8 cellular contexts compared by ENCODE assay signal in genomic region chr1:235648954-235649721, GRCh38. TPM values are rescaled to one million over a fixed set of nuclear protein-coding genes. Genes with fewer than 3 reads are reported as not detected.
DNase-seq lines count a peak whose midpoint lies in the region; ATAC-seq and TF ChIP-seq lines count a peak whose summit lies in the region.

No MANE protein-coding gene starts in this region.

- H3K9me3 Mint-ChIP-seq in CD8-positive, alpha-beta memory T cell, result peaks cover 4 to 11% (median 8%) of the 10 kb centered on the region in 5 donors
- H3K9me3 Mint-ChIP-seq in activated CD8-positive, alpha-beta T cell treated with anti-CD3 and anti-CD28 coated beads, Interleukin-2, amount 10 ng/mL, durations not matched to agents 7 days and 5 days (ENCODE audit: insufficient read depth), result no peaks in the 10 kb centered on the region
- peaks cover 0 to 2% of the 10 kb centered on the region in 2 donors for H3K9me3 Mint-ChIP-seq in effector memory CD8-positive, alpha-beta T cell
- no peaks in the 10 kb centered on the region for H3K9me3 Mint-ChIP-seq in mesothelial cell of epicardium
- peaks cover 0 to 3% of the 10 kb centered on the region in 2 donors for H3K9me3 Mint-ChIP-seq in stimulated activated naive B cell treated with anti-CD40 and anti-IgM and Interleukin-4, amounts not matched to agents 10 μg/mL and 1 μg/mL and 100 μg/mL, for 72 hours

- no peaks in the 10 kb centered on the region for H3K36me3 ChIP-seq in CD8-positive, alpha-beta memory T cell (ENCODE audit: insufficient read depth, low read length)

- TF ChIP-seq CTCF in mesothelial cell of epicardium (IDR thresholded peaks at IDR 0.05; ENCODE audit: unreplicated experiment), result no peak

- H3K4me1 ChIP-seq in CD8-positive, alpha-beta memory T cell (ENCODE audit: insufficient read depth, low read length), result peaks cover 14% of the 10 kb centered on the region

- POLR2A ChIA-PET in CD8-positive, alpha-beta memory T cell (lab: Charles Lee), result no interaction called here
- POLR2A ChIA-PET in activated CD8-positive, alpha-beta T cell treated with anti-CD3 and anti-CD28 coated beads, Interleukin-2, amount 10 ng/mL, durations not matched to agents 7 days and 5 days (lab: Charles Lee), result no interaction called here

- peaks cover 46 to 48% of the 10 kb centered on the region in 2 donors for H3K27me3 Mint-ChIP-seq in CD8-positive, alpha-beta memory T cell
- H3K27me3 Mint-ChIP-seq in activated CD8-positive, alpha-beta T cell treated with anti-CD3 and anti-CD28 coated beads, Interleukin-2, amount 10 ng/mL, durations not matched to agents 7 days and 5 days (ENCODE audit: low read depth), result peaks cover 66% of the 10 kb centered on the region
- H3K27me3 Mint-ChIP-seq in effector memory CD8-positive, alpha-beta T cell, result peaks cover 49 to 87% of the 10 kb centered on the region in 2 donors
- peaks cover 79% of the 10 kb centered on the region for H3K27me3 Mint-ChIP-seq in mesothelial cell of epicardium (ENCODE audit: low read depth)
- peaks cover 67 to 77% of the 10 kb centered on the region in 2 donors for H3K27me3 Mint-ChIP-seq in stimulated activated naive B cell treated with anti-CD40 and anti-IgM and Interleukin-4, amounts not matched to agents 10 μg/mL and 1 μg/mL and 100 μg/mL, for 72 hours

- DNase-seq in CD8-positive, alpha-beta memory T cell, result peak; percentile 37 to 74 (median 58)
- DNase-seq in NCI-H1105 (lab: John Stamatoyannopoulos, UW) (peak; percentile 40), mesothelial cell of epicardium (ENCODE audit: low spot score in 2 of 2, unreplicated experiment in 2 of 2) (peak; percentile 51 to 78)
- peak; percentile 76 for DNase-seq in activated CD8-positive, alpha-beta T cell treated with anti-CD3 and anti-CD28 coated beads, Interleukin-2, amount 10 ng/mL, durations not matched to agents 7 days and 5 days
- peak; percentile 45 to 62 (median 50) for DNase-seq in effector memory CD8-positive, alpha-beta T cell
- DNase-seq in stimulated activated naive B cell treated with anti-CD40 and anti-IgM and Interleukin-4, amounts not matched to agents 10 μg/mL and 1 μg/mL and 100 μg/mL, for 72 hours, result peak; percentile 23

- H3K9me3 ChIP-seq in CD8-positive, alpha-beta memory T cell (ENCODE audit: low read length), result no peaks in the 10 kb centered on the region

- peak overlapping the region; percentile 60 to 92 (median 82) for H3K4me3 Mint-ChIP-seq in CD8-positive, alpha-beta memory T cell
- H3K4me3 Mint-ChIP-seq in activated CD8-positive, alpha-beta T cell treated with anti-CD3 and anti-CD28 coated beads, Interleukin-2, amount 10 ng/mL, durations not matched to agents 7 days and 5 days, result peak overlapping the region; percentile 71
- H3K4me3 Mint-ChIP-seq in effector memory CD8-positive, alpha-beta T cell, result peak overlapping the region; percentile 72 to 81
- H3K4me3 Mint-ChIP-seq in mesothelial cell of epicardium, result peak overlapping the region; percentile 87
- H3K4me3 Mint-ChIP-seq in stimulated activated naive B cell treated with anti-CD40 and anti-IgM and Interleukin-4, amounts not matched to agents 10 μg/mL and 1 μg/mL and 100 μg/mL, for 72 hours, result peak overlapping the region; percentile 70 to 80

- peaks cover 0 to 9% (median 3%) of the 10 kb centered on the region in 3 donors for H3K36me3 Mint-ChIP-seq in CD8-positive, alpha-beta memory T cell
- H3K36me3 Mint-ChIP-seq in activated CD8-positive, alpha-beta T cell treated with anti-CD3 and anti-CD28 coated beads, Interleukin-2, amount 10 ng/mL, durations not matched to agents 7 days and 5 days (ENCODE audit: low read depth), result peaks cover 3% of the 10 kb centered on the region
- peaks cover 3% of the 10 kb centered on the region for H3K36me3 Mint-ChIP-seq in effector memory CD8-positive, alpha-beta T cell (ENCODE audit: insufficient read depth)
- H3K36me3 Mint-ChIP-seq in mesothelial cell of epicardium, result no peaks in the 10 kb centered on the region
- no peaks in the 10 kb centered on the region for H3K36me3 Mint-ChIP-seq in stimulated activated naive B cell treated with anti-CD40 and anti-IgM and Interleukin-4, amounts not matched to agents 10 μg/mL and 1 μg/mL and 100 μg/mL, for 72 hours

- peak overlapping the region; percentile 13 to 91 (median 65) for H3K27ac Mint-ChIP-seq in CD8-positive, alpha-beta memory T cell
- H3K27ac Mint-ChIP-seq in activated CD8-positive, alpha-beta T cell treated with anti-CD3 and anti-CD28 coated beads, Interleukin-2, amount 10 ng/mL, durations not matched to agents 7 days and 5 days, result no peak overlapping the region
- H3K27ac Mint-ChIP-seq in effector memory CD8-positive, alpha-beta T cell, result peak overlapping the region in 1 of 2 donors; percentile 74
- H3K27ac Mint-ChIP-seq in mesothelial cell of epicardium, result peak overlapping the region; percentile 93
- no peak overlapping the region for H3K27ac Mint-ChIP-seq in stimulated activated naive B cell treated with anti-CD40 and anti-IgM and Interleukin-4, amounts not matched to agents 10 μg/mL and 1 μg/mL and 100 μg/mL, for 72 hours

- peaks cover 45% of the 10 kb centered on the region for H3K27me3 ChIP-seq in CD8-positive, alpha-beta memory T cell (ENCODE audit: insufficient read depth, low read length, poor library complexity, severe bottlenecking)

- peaks cover 12 to 20% (median 15%) of the 10 kb centered on the region in 3 donors for H3K4me1 Mint-ChIP-seq in CD8-positive, alpha-beta memory T cell
- H3K4me1 Mint-ChIP-seq in activated CD8-positive, alpha-beta T cell treated with anti-CD3 and anti-CD28 coated beads, Interleukin-2, amount 10 ng/mL, durations not matched to agents 7 days and 5 days (ENCODE audit: low read depth), result peaks cover 17% of the 10 kb centered on the region
- peaks cover 5 to 6% of the 10 kb centered on the region in 2 donors for H3K4me1 Mint-ChIP-seq in effector memory CD8-positive, alpha-beta T cell (ENCODE audit: low read depth in 2 of 2)
- H3K4me1 Mint-ChIP-seq in mesothelial cell of epicardium, result peaks cover 15% of the 10 kb centered on the region
- peaks cover 9 to 19% of the 10 kb centered on the region in 2 donors for H3K4me1 Mint-ChIP-seq in stimulated activated naive B cell treated with anti-CD40 and anti-IgM and Interleukin-4, amounts not matched to agents 10 μg/mL and 1 μg/mL and 100 μg/mL, for 72 hours

- no peak overlapping the region for H3K4me3 ChIP-seq in CD8-positive, alpha-beta memory T cell (ENCODE audit: low read length)

- CTCF ChIA-PET in CD8-positive, alpha-beta memory T cell (lab: Charles Lee), result no interaction called here
- CTCF ChIA-PET in activated CD8-positive, alpha-beta T cell treated with anti-CD3 and anti-CD28 coated beads, Interleukin-2, amount 10 ng/mL, durations not matched to agents 7 days and 5 days (lab: Charles Lee), result interaction anchor here (0.8 to 1.1 kb wide), 3 partner anchors 48 to 323 kb away, joined by 3 to 5 read pairs (median 3); partner anchors contain the start of gene B3GALNT2

- peak; percentile 44 for ATAC-seq in GM21576 (IDR thresholded peaks at IDR 0.05; ENCODE audit: unreplicated experiment)
- ATAC-seq in activated CD8-positive, alpha-beta T cell treated with anti-CD3 and anti-CD28 coated beads, Interleukin-2, amount 10 ng/mL, durations not matched to agents 7 days and 5 days, result peak; percentile 81
- ATAC-seq in effector memory CD8-positive, alpha-beta T cell (replicated peaks), result peak; percentile 88
- peak; percentile 71 to 75 for ATAC-seq in stimulated activated naive B cell treated with anti-CD40 and anti-IgM and Interleukin-4, amounts not matched to agents 10 μg/mL and 1 μg/mL and 100 μg/mL, for 72 hours (replicated peaks)
- no peak for ATAC-seq in HG03280 (IDR thresholded peaks at IDR 0.05; ENCODE audit: unreplicated experiment)

- no peak overlapping the region for H3K27ac ChIP-seq in CD8-positive, alpha-beta memory T cell (ENCODE audit: low read depth, low read length)

RNA-seq across cellular contexts. Expression of gene GNG4, which starts 0.4 kb away (rescaled TPM):
- 1 to 10 TPM; 5.2 to 5.6 TPM for total RNA-seq in CD8-positive, alpha-beta memory T cell
- polyA plus RNA-seq in CD8-positive, alpha-beta memory T cell, result not detected
- under 1 TPM in 1 of 2 experiments, not detected in 1; 0.23 TPM for total RNA-seq in activated CD8-positive, alpha-beta T cell treated with anti-CD3 and anti-CD28 coated beads, Interleukin-2, amount 10 ng/mL, durations not matched to agents 7 days and 5 days
- 2.6 to 3.2 TPM (median 2.9 TPM) in 3 replicates for total RNA-seq in mesothelial cell of epicardium

Comparison
In these comparisons a context has a peak if more than half of its experiments do, and no peak if none do; other contexts are left out.
1. DNase-seq: peak in every context shown above with its lines; median percentile 76 in activated CD8-positive, alpha-beta T cell treated with anti-CD3 and anti-CD28 coated beads, Interleukin-2, amount 10 ng/mL, durations not matched to agents 7 days and 5 days; 64 in mesothelial cell of epicardium; 58 in CD8-positive, alpha-beta memory T cell; 50 in effector memory CD8-positive, alpha-beta T cell; 40 in NCI-H1105; 23 in stimulated activated naive B cell treated with anti-CD40 and anti-IgM and Interleukin-4, amounts not matched to agents 10 μg/mL and 1 μg/mL and 100 μg/mL, for 72 hours.
2. H3K27ac Mint-ChIP-seq: peak in CD8-positive, alpha-beta memory T cell (8 of 8) and mesothelial cell of epicardium (single experiment); none in activated CD8-positive, alpha-beta T cell treated with anti-CD3 and anti-CD28 coated beads, Interleukin-2, amount 10 ng/mL, durations not matched to agents 7 days and 5 days (single experiment) and stimulated activated naive B cell treated with anti-CD40 and anti-IgM and Interleukin-4, amounts not matched to agents 10 μg/mL and 1 μg/mL and 100 μg/mL, for 72 hours (single experiment).
3. Peak in every context shown above with its lines, with median percentiles within 50 percentile points of each other: H3K4me3 Mint-ChIP-seq.